ENCODE assay signal across 18 cellular contexts in the genomic region with DNA sequence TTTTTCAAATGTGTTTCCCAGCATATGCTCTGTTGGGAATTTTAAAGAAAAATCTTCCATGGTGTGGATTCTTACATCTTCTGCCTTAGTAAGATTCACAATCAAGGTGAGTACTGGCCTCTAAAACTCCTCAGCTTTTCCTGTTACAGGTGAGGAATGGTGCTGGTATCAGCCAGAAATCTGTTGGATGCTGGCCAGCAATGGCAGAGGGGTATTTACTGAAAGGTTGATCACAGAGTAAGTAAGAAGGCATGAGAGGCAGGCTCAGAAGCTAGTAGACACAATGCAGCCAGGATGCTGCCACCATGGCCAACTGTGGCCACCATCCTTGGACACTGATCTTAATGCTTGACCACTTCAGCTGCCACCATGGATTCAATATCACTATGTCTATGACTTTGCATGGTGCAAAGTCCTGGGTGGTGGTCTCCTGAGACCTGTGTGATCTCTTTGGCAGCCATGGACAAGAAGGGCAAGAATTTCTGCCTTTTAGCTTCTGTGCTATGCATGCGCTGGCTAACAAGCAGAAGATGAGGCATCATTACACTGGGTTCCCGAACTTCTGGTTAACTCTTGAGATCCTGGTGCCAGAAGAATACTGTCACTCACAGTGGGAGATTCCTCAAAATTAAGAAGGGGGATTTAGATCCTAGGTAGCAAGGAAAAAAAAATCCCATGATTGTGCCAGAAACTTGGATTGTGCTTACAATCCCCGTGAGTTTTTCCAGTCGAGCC.
DNase-seq lines count a peak whose midpoint lies in the region; ATAC-seq, FAIRE-seq and TF ChIP-seq lines count a peak whose summit lies in the region.
"Had no signal": no experiment of that assay in that cellular context is flagged by ENCODE, and none has a peak within 500 bp of the region (broad histone marks: within the 10 kb centered on the region; RNA-seq: fewer than 3 reads in every experiment).

No MANE protein-coding gene starts in this region.

- 14% methylated on average over 4 of the region's 4 CpGs for WGBS in pancreas, 2 donors

- no peak overlapping the region for H3K4me3 ChIP-seq in pancreas
- H3K4me3 ChIP-seq: gastroesophageal sphincter, lung, MG63 had no signal

- no peak overlapping the region for H3K4me3 Mint-ChIP-seq in CD4-positive, alpha-beta T cell
- H3K4me3 Mint-ChIP-seq in HFFc6, result no peak overlapping the region
- H3K4me3 Mint-ChIP-seq: activated naive CD4-positive, alpha-beta T cell treated with anti-CD3 and anti-CD28 coated beads, Interleukin-2, amount 50 U/mL, for 24 hours; naive thymus-derived CD4-positive, alpha-beta T cell; stimulated activated naive CD8-positive, alpha-beta T cell treated with anti-CD3 and anti-CD28 coated beads, Interleukin-15, amount 100 ng/mL, for 72 hours had no signal

- H3K27me3 ChIP-seq in pancreas, result no peaks in the 10 kb centered on the region
- H3K27me3 ChIP-seq in CD4-positive, alpha-beta T cell (ENCODE audit: control insufficient read depth, insufficient read depth, low read length), result no peaks in the 10 kb centered on the region
- H3K27me3 ChIP-seq: gastroesophageal sphincter, MG63 had no signal

- no peaks in the 10 kb centered on the region for H3K4me1 Mint-ChIP-seq in CD4-positive, alpha-beta T cell (ENCODE audit: low read depth)
- peaks cover 5% of the 10 kb centered on the region; the same call in 1 of the 2 replicates for H3K4me1 Mint-ChIP-seq in HFFc6 (ENCODE audit: low read depth)
- H3K4me1 Mint-ChIP-seq: activated naive CD4-positive, alpha-beta T cell treated with anti-CD3 and anti-CD28 coated beads, Interleukin-2, amount 50 U/mL, for 24 hours; naive thymus-derived CD4-positive, alpha-beta T cell; stimulated activated naive CD8-positive, alpha-beta T cell treated with anti-CD3 and anti-CD28 coated beads, Interleukin-15, amount 100 ng/mL, for 72 hours had no signal

- no peak for FAIRE-seq in pancreas (lab: Jason Lieb, UNC)

- peak; percentile 37 for DNase-seq in NCI-H1092 treated with DMSO at 0.1 percent for 48 hours (lab: John Stamatoyannopoulos, UW)
- peak in 4 of 6 donors; percentile 43 to 66 (median 58) for DNase-seq in pancreas
- no peak for DNase-seq in SIG-M5 (lab: John Stamatoyannopoulos, UW)
- DNase-seq in CD4-positive, alpha-beta T cell, result no peak
- DNase-seq in HFFc6, result no peak
- DNase-seq in germinal center (ENCODE audit: low spot score), result no peak
- DNase-seq: MG63; naive thymus-derived CD4-positive, alpha-beta T cell; NCI-H1930; NK-92 treated with Interleukin-12 subunit alpha and Interleukin-12 subunit beta, amount 100 ng/mL, for 24 hours; stimulated activated naive CD8-positive, alpha-beta T cell treated with anti-CD3 and anti-CD28 coated beads, Interleukin-15, amount 100 ng/mL, for 72 hours; T-helper 2 cell had no signal

- peaks cover 17 to 26% (median 23%) of the 10 kb centered on the region in 3 donors for H3K4me1 ChIP-seq in pancreas

- peak overlapping the region; percentile 73 for H3K27ac ChIP-seq in C4-2B
- peak overlapping the region; percentile 89 for H3K27ac ChIP-seq in VCaP
- peak overlapping the region; percentile 65 to 87 (median 76) for H3K27ac ChIP-seq in pancreas
- H3K27ac ChIP-seq in CD4-positive, alpha-beta T cell (ENCODE audit: low read depth, low read length), result no peak overlapping the region
- H3K27ac ChIP-seq: gastroesophageal sphincter had no signal

- no peaks in the 10 kb centered on the region for H3K36me3 Mint-ChIP-seq in CD4-positive, alpha-beta T cell (ENCODE audit: low read depth)
- H3K36me3 Mint-ChIP-seq in HFFc6 (ENCODE audit: low read depth), result no peaks in the 10 kb centered on the region
- H3K36me3 Mint-ChIP-seq: activated naive CD4-positive, alpha-beta T cell treated with anti-CD3 and anti-CD28 coated beads, Interleukin-2, amount 50 U/mL, for 24 hours; naive thymus-derived CD4-positive, alpha-beta T cell had no signal

- POLR2A ChIA-PET in CD4-positive, alpha-beta T cell (lab: Charles Lee), result no interaction called here

- no peaks in the 10 kb centered on the region for H3K27me3 Mint-ChIP-seq in CD4-positive, alpha-beta T cell
- peaks cover 19% of the 10 kb centered on the region for H3K27me3 Mint-ChIP-seq in HFFc6 (ENCODE audit: insufficient read depth)
- H3K27me3 Mint-ChIP-seq: activated naive CD4-positive, alpha-beta T cell treated with anti-CD3 and anti-CD28 coated beads, Interleukin-2, amount 50 U/mL, for 24 hours; stimulated activated naive CD8-positive, alpha-beta T cell treated with anti-CD3 and anti-CD28 coated beads, Interleukin-15, amount 100 ng/mL, for 72 hours had no signal

- no peak overlapping the region for H3K27ac Mint-ChIP-seq in CD4-positive, alpha-beta T cell
- H3K27ac Mint-ChIP-seq in HFFc6, result no peak overlapping the region
- H3K27ac Mint-ChIP-seq: activated naive CD4-positive, alpha-beta T cell treated with anti-CD3 and anti-CD28 coated beads, Interleukin-2, amount 50 U/mL, for 24 hours; stimulated activated naive CD8-positive, alpha-beta T cell treated with anti-CD3 and anti-CD28 coated beads, Interleukin-15, amount 100 ng/mL, for 72 hours had no signal

- H3K9me3 Mint-ChIP-seq in CD4-positive, alpha-beta T cell, result no peaks in the 10 kb centered on the region
- H3K9me3 Mint-ChIP-seq in HFFc6, result no peaks in the 10 kb centered on the region
- H3K9me3 Mint-ChIP-seq: activated naive CD4-positive, alpha-beta T cell treated with anti-CD3 and anti-CD28 coated beads, Interleukin-2, amount 50 U/mL, for 24 hours; stimulated activated naive CD8-positive, alpha-beta T cell treated with anti-CD3 and anti-CD28 coated beads, Interleukin-15, amount 100 ng/mL, for 72 hours had no signal

- no peaks in the 10 kb centered on the region for H3K9me3 ChIP-seq in pancreas
- H3K9me3 ChIP-seq in CD4-positive, alpha-beta T cell (ENCODE audit: control insufficient read depth, low read length), result no peaks in the 10 kb centered on the region
- H3K9me3 ChIP-seq: gastroesophageal sphincter, MG63 had no signal

- H3K36me3 ChIP-seq in pancreas, result no peaks in the 10 kb centered on the region
- H3K36me3 ChIP-seq: gastroesophageal sphincter, MG63 had no signal

- intact Hi-C loops in pancreas (cut with DNase I), result no loop called here
- intact Hi-C loops in CD4-positive, alpha-beta T cell (cut with DNase I, micrococcal nuclease), result no loop called here

- peak; percentile 52 to 71 (median 60) for ATAC-seq in pancreas
- ATAC-seq in CD4-positive, alpha-beta T cell (ENCODE audit: poor library complexity), result no peak
- ATAC-seq: gastroesophageal sphincter; HCT116; naive thymus-derived CD4-positive, alpha-beta T cell; stimulated activated naive CD8-positive, alpha-beta T cell treated with anti-CD3 and anti-CD28 coated beads, Interleukin-15, amount 100 ng/mL, for 72 hours had no signal

- TF ChIP-seq CTCF in C4-2B (conservative IDR thresholded peaks at IDR 0.05), result no peak
- TF ChIP-seq CTCF in VCaP (conservative IDR thresholded peaks at IDR 0.05), result no peak
- TF ChIP-seq CTCF in pancreas (IDR thresholded peaks at IDR 0.05), result no peak
- TF ChIP-seq CTCF in CD4-positive, alpha-beta T cell (IDR thresholded peaks at IDR 0.05), result no peak
- no peak for TF ChIP-seq CTCF in HFFc6 (IDR thresholded peaks at IDR 0.05)

- CTCF ChIA-PET in CD4-positive, alpha-beta T cell (lab: Charles Lee), result no interaction called here

Comparison
In these comparisons a context has a peak if more than half of its experiments do, and no peak if none do; other contexts are left out.
1. DNase-seq: peak in NCI-H1092 treated with DMSO at 0.1 percent for 48 hours (single experiment) and pancreas (4 of 6); none in SIG-M5 (single experiment), CD4-positive, alpha-beta T cell (0 of 10), HFFc6 (single experiment) and germinal center (single experiment).